ENCODE assay signal across 1 cellular context in the genomic region with DNA sequence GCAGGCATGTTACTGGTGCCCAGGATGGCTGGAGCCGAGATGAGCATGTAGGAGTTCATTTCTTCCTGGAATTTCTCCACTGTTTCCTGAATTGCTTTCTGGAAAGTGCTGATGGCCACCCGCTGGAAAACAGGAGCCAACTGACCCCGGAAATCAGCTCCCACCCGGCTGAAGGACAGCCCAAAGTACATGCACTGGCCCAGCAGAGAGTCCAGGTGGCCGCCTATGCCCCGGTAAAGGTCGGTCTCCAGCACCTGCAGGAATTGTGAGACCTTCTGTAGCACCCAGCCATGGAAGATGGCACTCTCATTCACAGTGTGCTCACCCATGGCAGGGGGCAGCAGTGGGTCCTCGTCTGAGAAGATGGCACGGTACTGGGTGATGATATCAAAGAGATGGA.
TF ChIP-seq lines count a peak whose summit lies in the region.

No MANE protein-coding gene starts in this region.

TF ChIP-seq in HepG2, 621 proteins besides CTCF, POLR2A, EP300 and RAD21:
- no peak for TF ChIP-seq ZMAT3 (CRISPR knock-in tag; conservative IDR thresholded peaks at IDR 0.05)
- TF ChIP-seq AGO2 (optimal IDR thresholded peaks at IDR 0.05; ENCODE audit: low read depth, low read length), result peak; percentile 58
